8 cellular contexts compared by ENCODE assay signal in the genomic region with DNA sequence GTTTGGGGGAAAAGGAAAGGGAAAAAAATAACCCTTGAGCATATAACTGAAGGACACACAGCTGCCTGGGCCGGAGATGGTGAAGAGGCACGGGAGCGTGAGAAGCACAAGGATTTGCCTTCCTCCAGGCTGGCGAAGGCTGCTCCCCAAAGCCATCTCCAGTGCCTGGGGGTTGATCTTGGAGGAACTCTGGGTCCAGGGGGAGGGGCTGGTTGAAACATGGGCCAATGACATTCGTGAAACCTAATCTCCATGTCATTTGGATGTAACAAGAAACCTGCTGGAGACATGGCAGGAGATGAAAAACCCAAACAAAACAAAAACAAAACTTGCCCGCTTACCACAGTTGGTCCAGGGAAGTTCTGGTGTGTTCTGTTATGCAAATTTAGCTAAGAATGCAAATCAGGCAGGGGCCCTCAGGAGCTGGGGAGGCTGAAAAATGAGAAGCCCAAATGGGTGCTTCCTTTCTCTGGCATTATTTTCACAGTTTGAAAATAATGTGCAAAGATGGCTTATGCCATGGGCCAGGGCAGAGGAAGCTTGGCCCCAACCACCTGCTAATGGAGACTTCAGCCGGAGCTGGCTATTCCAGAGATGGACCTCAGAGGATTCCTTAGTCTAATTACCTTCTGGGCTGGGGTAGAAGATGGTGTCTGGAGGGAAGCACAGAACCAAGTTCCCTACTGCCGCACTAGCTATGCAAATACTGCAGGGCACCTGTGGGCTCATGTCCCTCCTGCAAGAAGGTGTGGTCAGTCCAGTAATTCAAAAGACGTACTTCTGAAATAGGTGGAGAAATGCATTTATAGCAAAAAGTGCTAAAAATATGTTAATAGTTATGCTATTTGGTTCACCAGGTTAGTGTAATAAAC.
A peak's percentile ranks its signal among the peaks of the same experiment; 100 is the strongest.
DNase-seq lines count a peak whose midpoint lies in the region; ATAC-seq and TF ChIP-seq lines count a peak whose summit lies in the region.

No MANE protein-coding gene starts in this region.

- peaks cover 57 to 90% (median 73%) of the 10 kb centered on the region in 4 donors for H3K4me1 Mint-ChIP-seq in CD4-positive, alpha-beta memory T cell
- H3K4me1 Mint-ChIP-seq in WTC11, result peaks cover 37% of the 10 kb centered on the region

- H3K36me3 Mint-ChIP-seq in CD4-positive, alpha-beta memory T cell, result peaks cover 20 to 29% of the 10 kb centered on the region in 2 donors
- no peaks in the 10 kb centered on the region for H3K36me3 Mint-ChIP-seq in WTC11

- no peak for TF ChIP-seq CTCF in WTC11 (IDR thresholded peaks at IDR 0.05)

- intact Hi-C loops in CD4-positive, alpha-beta memory T cell (cut with micrococcal nuclease), result loop anchor here (1.0 kb wide), 2 partner anchors 17 to 181 kb away; a partner anchor contains a TSS

- DNase-seq in CD4-positive, alpha-beta memory T cell, result no peak
- peak; percentile 73 for DNase-seq in WTC11 (ENCODE audit: low spot score)
- peak; percentile 37 for DNase-seq in myocyte (ENCODE audit: low read depth)
- no peak for DNase-seq in NCI-H2081 treated with DMSO at 0.1 percent for 48 hours (lab: John Stamatoyannopoulos, UW)
- no peak for DNase-seq in HT-29 (ENCODE audit: low spot score)
- DNase-seq in SW480 (ENCODE audit: low spot score), result no peak

- peak overlapping the region; percentile 76 to 96 (median 94) for H3K27ac Mint-ChIP-seq in CD4-positive, alpha-beta memory T cell
- H3K27ac Mint-ChIP-seq in WTC11, result peak overlapping the region; percentile 88

- CTCF ChIA-PET in CD4-positive, alpha-beta memory T cell (lab: Charles Lee; ENCODE audit: partially characterized antibody), result interaction anchor here (1.1 to 13.4 kb wide), 7 partner anchors 7 to 184 kb away, joined by 3 to 148 read pairs (median 9); no protein-coding TSS in a partner anchor
- CTCF ChIA-PET in WTC11 (lab: Charles Lee), result interaction anchor here (1.2 to 1.5 kb wide), 3 partner anchors 17 to 184 kb away, joined by 3 to 5 read pairs (median 4); no protein-coding TSS in a partner anchor

- no peaks in the 10 kb centered on the region for H3K27me3 ChIP-seq in CD4-positive, alpha-beta memory T cell (ENCODE audit: insufficient read depth, low read length)

- POLR2A ChIA-PET in CD4-positive, alpha-beta memory T cell (lab: Charles Lee; ENCODE audit: partially characterized antibody), result interaction anchor here (0.7 to 5.6 kb wide), 12 partner anchors 8 to 184 kb away, joined by 3 to 54 read pairs (median 5); a partner anchor contains a TSS
- POLR2A ChIA-PET in WTC11 (lab: Charles Lee), result interaction anchor here (0.6 kb wide), 1 partner anchor 207 kb away, joined by 3 read pairs; no protein-coding TSS in a partner anchor

- peak overlapping the region; percentile 82 to 92 (median 88) for H3K4me3 Mint-ChIP-seq in CD4-positive, alpha-beta memory T cell
- peak overlapping the region; percentile 58 for H3K4me3 Mint-ChIP-seq in WTC11

- no peaks in the 10 kb centered on the region for H3K27me3 Mint-ChIP-seq in CD4-positive, alpha-beta memory T cell
- H3K27me3 Mint-ChIP-seq in WTC11 (ENCODE audit: low read depth), result no peaks in the 10 kb centered on the region

- no peaks in the 10 kb centered on the region for H3K9me3 Mint-ChIP-seq in CD4-positive, alpha-beta memory T cell
- H3K9me3 Mint-ChIP-seq in WTC11, result peaks cover 7% of the 10 kb centered on the region; the same call in 1 of the 2 replicates

- peak overlapping the region; percentile 32 for H3K27ac ChIP-seq in CD4-positive, alpha-beta memory T cell (ENCODE audit: low read depth, low read length)

- H3K4me3 ChIP-seq in CD4-positive, alpha-beta memory T cell (ENCODE audit: low read length in 2 of 2), result peak overlapping the region; percentile 23 to 53

- H3K36me3 ChIP-seq in CD4-positive, alpha-beta memory T cell (ENCODE audit: insufficient read depth, low read length), result peaks cover 8% of the 10 kb centered on the region

- H3K9me3 ChIP-seq in CD4-positive, alpha-beta memory T cell (ENCODE audit: control insufficient read depth in 1 of 2, low read length in 2 of 2), result no peaks in the 10 kb centered on the region

- H3K4me1 ChIP-seq in CD4-positive, alpha-beta memory T cell (ENCODE audit: insufficient read depth, low read length), result peaks cover 70% of the 10 kb centered on the region

- peak; percentile 51 for ATAC-seq in GM19025 (IDR thresholded peaks at IDR 0.05; ENCODE audit: low read depth, unreplicated experiment)
- ATAC-seq in HG03097 (IDR thresholded peaks at IDR 0.05; ENCODE audit: low FRiP score, unreplicated experiment), result peak; percentile 43
- ATAC-seq in WTC11, result peak; percentile 94

TF ChIP-seq in WTC11, 78 proteins besides CTCF, POLR2A, EP300 and RAD21 (continues in another document):
- no peak for TF ChIP-seq ZNF396 (CRISPR knock-in tag; IDR thresholded peaks at IDR 0.05; ENCODE audit: borderline replicate concordance)
- 0 out of 2 replicates have a peak, but pooled peaks have one; percentile 30 for TF ChIP-seq FOXK1 (CRISPR knock-in tag; IDR thresholded peaks at IDR 0.05)
- TF ChIP-seq, protein P1, sequence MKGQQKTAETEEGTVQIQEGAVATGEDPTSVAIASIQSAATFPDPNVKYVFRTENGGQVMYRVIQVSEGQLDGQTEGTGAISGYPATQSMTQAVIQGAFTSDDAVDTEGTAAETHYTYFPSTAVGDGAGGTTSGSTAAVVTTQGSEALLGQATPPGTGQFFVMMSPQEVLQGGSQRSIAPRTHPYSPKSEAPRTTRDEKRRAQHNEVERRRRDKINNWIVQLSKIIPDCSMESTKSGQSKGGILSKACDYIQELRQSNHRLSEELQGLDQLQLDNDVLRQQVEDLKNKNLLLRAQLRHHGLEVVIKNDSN (CRISPR knock-in tag; IDR thresholded peaks at IDR 0.05), result no peak
- TF ChIP-seq, protein P2, sequence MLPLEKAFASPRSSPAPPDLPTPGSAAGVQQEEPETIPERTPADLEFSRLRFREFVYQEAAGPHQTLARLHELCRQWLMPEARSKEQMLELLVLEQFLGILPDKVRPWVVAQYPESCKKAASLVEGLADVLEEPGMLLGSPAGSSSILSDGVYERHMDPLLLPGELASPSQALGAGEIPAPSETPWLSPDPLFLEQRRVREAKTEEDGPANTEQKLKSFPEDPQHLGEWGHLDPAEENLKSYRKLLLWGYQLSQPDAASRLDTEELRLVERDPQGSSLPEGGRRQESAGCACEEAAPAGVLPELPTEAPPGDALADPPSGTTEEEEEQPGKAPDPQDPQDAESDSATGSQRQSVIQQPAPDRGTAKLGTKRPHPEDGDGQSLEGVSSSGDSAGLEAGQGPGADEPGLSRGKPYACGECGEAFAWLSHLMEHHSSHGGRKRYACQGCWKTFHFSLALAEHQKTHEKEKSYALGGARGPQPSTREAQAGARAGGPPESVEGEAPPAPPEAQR (CRISPR knock-in tag; IDR thresholded peaks at IDR 0.05), result no peak
- TF ChIP-seq ESRRA (CRISPR knock-in tag; IDR thresholded peaks at IDR 0.05; ENCODE audit: borderline replicate concordance), result no peak
- TF ChIP-seq, protein P3, sequence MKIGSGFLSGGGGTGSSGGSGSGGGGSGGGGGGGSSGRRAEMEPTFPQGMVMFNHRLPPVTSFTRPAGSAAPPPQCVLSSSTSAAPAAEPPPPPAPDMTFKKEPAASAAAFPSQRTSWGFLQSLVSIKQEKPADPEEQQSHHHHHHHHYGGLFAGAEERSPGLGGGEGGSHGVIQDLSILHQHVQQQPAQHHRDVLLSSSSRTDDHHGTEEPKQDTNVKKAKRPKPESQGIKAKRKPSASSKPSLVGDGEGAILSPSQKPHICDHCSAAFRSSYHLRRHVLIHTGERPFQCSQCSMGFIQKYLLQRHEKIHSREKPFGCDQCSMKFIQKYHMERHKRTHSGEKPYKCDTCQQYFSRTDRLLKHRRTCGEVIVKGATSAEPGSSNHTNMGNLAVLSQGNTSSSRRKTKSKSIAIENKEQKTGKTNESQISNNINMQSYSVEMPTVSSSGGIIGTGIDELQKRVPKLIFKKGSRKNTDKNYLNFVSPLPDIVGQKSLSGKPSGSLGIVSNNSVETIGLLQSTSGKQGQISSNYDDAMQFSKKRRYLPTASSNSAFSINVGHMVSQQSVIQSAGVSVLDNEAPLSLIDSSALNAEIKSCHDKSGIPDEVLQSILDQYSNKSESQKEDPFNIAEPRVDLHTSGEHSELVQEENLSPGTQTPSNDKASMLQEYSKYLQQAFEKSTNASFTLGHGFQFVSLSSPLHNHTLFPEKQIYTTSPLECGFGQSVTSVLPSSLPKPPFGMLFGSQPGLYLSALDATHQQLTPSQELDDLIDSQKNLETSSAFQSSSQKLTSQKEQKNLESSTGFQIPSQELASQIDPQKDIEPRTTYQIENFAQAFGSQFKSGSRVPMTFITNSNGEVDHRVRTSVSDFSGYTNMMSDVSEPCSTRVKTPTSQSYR (CRISPR knock-in tag; IDR thresholded peaks at IDR 0.05), result no peak
- no peak for TF ChIP-seq TCF7 (CRISPR knock-in tag; IDR thresholded peaks at IDR 0.05; ENCODE audit: low read depth)
- TF ChIP-seq, protein P4, sequence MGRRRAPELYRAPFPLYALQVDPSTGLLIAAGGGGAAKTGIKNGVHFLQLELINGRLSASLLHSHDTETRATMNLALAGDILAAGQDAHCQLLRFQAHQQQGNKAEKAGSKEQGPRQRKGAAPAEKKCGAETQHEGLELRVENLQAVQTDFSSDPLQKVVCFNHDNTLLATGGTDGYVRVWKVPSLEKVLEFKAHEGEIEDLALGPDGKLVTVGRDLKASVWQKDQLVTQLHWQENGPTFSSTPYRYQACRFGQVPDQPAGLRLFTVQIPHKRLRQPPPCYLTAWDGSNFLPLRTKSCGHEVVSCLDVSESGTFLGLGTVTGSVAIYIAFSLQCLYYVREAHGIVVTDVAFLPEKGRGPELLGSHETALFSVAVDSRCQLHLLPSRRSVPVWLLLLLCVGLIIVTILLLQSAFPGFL (CRISPR knock-in tag; IDR thresholded peaks at IDR 0.05; ENCODE audit: borderline replicate concordance), result no peak
- TF ChIP-seq, protein P5, sequence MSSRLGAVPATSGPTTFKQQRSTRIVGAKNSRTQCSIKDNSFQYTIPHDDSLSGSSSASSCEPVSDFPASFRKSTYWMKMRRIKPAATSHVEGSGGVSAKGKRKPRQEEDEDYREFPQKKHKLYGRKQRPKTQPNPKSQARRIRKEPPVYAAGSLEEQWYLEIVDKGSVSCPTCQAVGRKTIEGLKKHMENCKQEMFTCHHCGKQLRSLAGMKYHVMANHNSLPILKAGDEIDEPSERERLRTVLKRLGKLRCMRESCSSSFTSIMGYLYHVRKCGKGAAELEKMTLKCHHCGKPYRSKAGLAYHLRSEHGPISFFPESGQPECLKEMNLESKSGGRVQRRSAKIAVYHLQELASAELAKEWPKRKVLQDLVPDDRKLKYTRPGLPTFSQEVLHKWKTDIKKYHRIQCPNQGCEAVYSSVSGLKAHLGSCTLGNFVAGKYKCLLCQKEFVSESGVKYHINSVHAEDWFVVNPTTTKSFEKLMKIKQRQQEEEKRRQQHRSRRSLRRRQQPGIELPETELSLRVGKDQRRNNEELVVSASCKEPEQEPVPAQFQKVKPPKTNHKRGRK (CRISPR knock-in tag; IDR thresholded peaks at IDR 0.05; ENCODE audit: borderline replicate concordance), result no peak

Comparison
In these comparisons a context has a peak if more than half of its experiments do, and no peak if none do; other contexts are left out.
1. DNase-seq: peak in WTC11 (single experiment) and myocyte (single experiment); none in CD4-positive, alpha-beta memory T cell (0 of 5), NCI-H2081 treated with DMSO at 0.1 percent for 48 hours (single experiment), HT-29 (single experiment) and SW480 (single experiment).
2. ATAC-seq: peak in every context shown above with its lines; median percentile 94 in WTC11; 51 in GM19025; 43 in HG03097.